6 cellular contexts compared by ENCODE assay signal in the genomic region with DNA sequence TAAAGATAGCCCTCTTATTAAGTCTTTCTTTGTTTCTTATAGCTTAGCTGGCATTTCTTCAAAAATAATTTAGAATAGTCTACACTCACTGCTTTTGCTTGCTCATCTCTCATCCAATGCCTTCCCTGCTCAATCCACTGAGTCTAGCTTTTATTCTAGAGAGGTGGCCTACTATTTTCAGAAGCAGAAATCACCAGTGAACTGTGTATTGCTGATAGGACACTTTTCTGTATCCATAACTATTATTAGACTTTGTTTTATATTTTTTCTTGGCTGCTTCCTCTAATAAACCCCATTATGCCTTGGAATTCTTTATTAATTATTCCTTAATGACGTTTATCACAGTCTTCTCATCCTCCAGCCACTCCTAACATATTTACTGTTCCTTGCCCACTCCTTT.
"Had no signal": no experiment of that assay in that cellular context is flagged by ENCODE, and none has a peak within 500 bp of the region (broad histone marks: within the 10 kb centered on the region; RNA-seq: fewer than 3 reads in every experiment).

No MANE protein-coding gene starts in this region.

- H3K4me2 ChIP-seq: KMS-11 had no signal

- H3K27ac ChIP-seq: KMS-11 had no signal

- DNase-seq: GOT3, H7, HCEC 1CT, KBM-7 had no signal

- H3K9ac ChIP-seq: KMS-11 had no signal

- FAIRE-seq: HTR-8/SVneo had no signal
